11 cellular contexts compared by ENCODE assay signal in genomic region chr5:1498623-1499416, GRCh38. TPM values are rescaled to one million over a fixed set of nuclear protein-coding genes. Genes with fewer than 3 reads are reported as not detected.
DNase-seq lines count a peak whose midpoint lies in the region; ATAC-seq and TF ChIP-seq lines count a peak whose summit lies in the region.
"Had no signal": no experiment of that assay in that cellular context is flagged by ENCODE, and none has a peak within 500 bp of the region (broad histone marks: within the 10 kb centered on the region; RNA-seq: fewer than 3 reads in every experiment).

No MANE protein-coding gene starts in this region.

- no peak overlapping the region for H3K4me2 ChIP-seq in PC-9

- peaks cover 26% of the 10 kb centered on the region for H3F3A ChIP-seq in PC-9 (ENCODE audit: insufficient read depth, low read depth)

- H3K9me3 ChIP-seq in PC-9 (ENCODE audit: insufficient read depth, low read depth) (no peaks in the 10 kb centered on the region), MG63 (no peaks in the 10 kb centered on the region)

- H3K36me3 ChIP-seq in PC-9 (ENCODE audit: low read depth), result no peaks in the 10 kb centered on the region
- H3K36me3 ChIP-seq in MG63, result peaks cover 96% of the 10 kb centered on the region

- H3K27me3 ChIP-seq in PC-9 (ENCODE audit: insufficient read depth, low read depth), result no peaks in the 10 kb centered on the region
- no peaks in the 10 kb centered on the region for H3K27me3 ChIP-seq in MG63
- H3K27me3 ChIP-seq: brain microvascular endothelial cell had no signal

- POLR2A ChIA-PET in PC-9 (lab: Charles Lee; ENCODE audit: unreplicated experiment), result no interaction called here

- ATAC-seq in GM18520 (IDR thresholded peaks at IDR 0.05; ENCODE audit: unreplicated experiment), result peak; percentile 27
- ATAC-seq in GM21528 (IDR thresholded peaks at IDR 0.05; ENCODE audit: low FRiP score, unreplicated experiment), result peak; percentile 32
- peak; percentile 40 for ATAC-seq in HG03196 (IDR thresholded peaks at IDR 0.05; ENCODE audit: unreplicated experiment)
- ATAC-seq in SK-N-SH treated with all-trans-retinoic acid at 6 μM for 48 hours, result no peak

- peaks cover 20% of the 10 kb centered on the region for H3K79me2 ChIP-seq in PC-9 (ENCODE audit: low read depth)

- H4K20me1 ChIP-seq in PC-9 (ENCODE audit: insufficient read depth), result peaks cover 75% of the 10 kb centered on the region

- DNase-seq in immature natural killer cell (peak in 2 of 3 donors; percentile 48 to 52), PC-9 (no peak), KBM-7 (no peak), MG63 (no peak)
- DNase-seq: brain microvascular endothelial cell; foreskin fibroblast; NK-92 treated with Interleukin-12 subunit alpha and Interleukin-12 subunit beta, amount 100 ng/mL, for 24 hours had no signal

- CTCF ChIA-PET in PC-9 (lab: Charles Lee), result no interaction called here

- intact Hi-C loops in PC-9 (cut with micrococcal nuclease; ENCODE audit: unreplicated experiment), result no loop called here

- no peak for TF ChIP-seq CTCF in PC-9 (conservative IDR thresholded peaks at IDR 0.05)

- no peaks in the 10 kb centered on the region for H3K4me1 ChIP-seq in PC-9 (replicated peaks; ENCODE audit: insufficient read depth)

- in situ Hi-C loops in KBM-7 (cut with MboI; ENCODE audit: low pct_unique_long_range_greater_than_20kb, low sequenced_read_pairs), result no loop called here

- no TSS peak for BruUV-seq in PC-9 (replicated peaks; lab: Mats Ljungman, UMichigan)

- H3K27ac Mint-ChIP-seq in immature natural killer cell, result peak overlapping the region; percentile 83 to 100 (median 96)

- H2AFZ ChIP-seq in PC-9, result no peak overlapping the region

- H3K36me3 Mint-ChIP-seq in immature natural killer cell, result peaks cover 7 to 39% (median 18%) of the 10 kb centered on the region in 3 donors

- H3K27ac ChIP-seq in PC-9, result no peak overlapping the region
- H3K27ac ChIP-seq: brain microvascular endothelial cell had no signal

- H3K9me2 ChIP-seq in PC-9 (ENCODE audit: insufficient read depth), result no peaks in the 10 kb centered on the region

- peaks cover 37 to 52% (median 48%) of the 10 kb centered on the region in 3 donors for H3K27me3 Mint-ChIP-seq in immature natural killer cell (ENCODE audit: low read depth in 3 of 3)

- H3K4me3 Mint-ChIP-seq in immature natural killer cell, result peak overlapping the region; percentile 0 to 72 (median 27)

- H3K4me1 Mint-ChIP-seq in immature natural killer cell, result peaks cover 96 to 98% of the 10 kb centered on the region in 2 donors

- no peak overlapping the region for H3K4me3 ChIP-seq in PC-9
- no peak overlapping the region for H3K4me3 ChIP-seq in MG63

- H3K9me3 Mint-ChIP-seq in immature natural killer cell, result peaks cover 0 to 3% (median 0%) of the 10 kb centered on the region in 6 donors

TF ChIP-seq in SK-N-SH treated with all-trans-retinoic acid at 6 μM for 48 hours, 23 proteins besides CTCF, POLR2A, EP300 and RAD21:
- TF ChIP-seq ESRRG (CRISPR knock-in tag; IDR thresholded peaks at IDR 0.05) (no peak), TCF4 (CRISPR knock-in tag; IDR thresholded peaks at IDR 0.05; ENCODE audit: borderline replicate concordance) (no peak), ARNTL (CRISPR knock-in tag; IDR thresholded peaks at IDR 0.05; ENCODE audit: borderline replicate concordance, low read depth) (no peak), SNAI2 (CRISPR knock-in tag; IDR thresholded peaks at IDR 0.05) (no peak), ZFP30 (CRISPR knock-in tag; IDR thresholded peaks at IDR 0.05) (no peak), BACH2 (CRISPR knock-in tag; IDR thresholded peaks at IDR 0.05; ENCODE audit: borderline replicate concordance) (no peak), ISL1 (CRISPR knock-in tag; IDR thresholded peaks at IDR 0.05) (no peak), ZNF8 (CRISPR knock-in tag; IDR thresholded peaks at IDR 0.05) (no peak), ZC3H10 (CRISPR knock-in tag; IDR thresholded peaks at IDR 0.05) (no peak)
- TF ChIP-seq, protein P1, sequence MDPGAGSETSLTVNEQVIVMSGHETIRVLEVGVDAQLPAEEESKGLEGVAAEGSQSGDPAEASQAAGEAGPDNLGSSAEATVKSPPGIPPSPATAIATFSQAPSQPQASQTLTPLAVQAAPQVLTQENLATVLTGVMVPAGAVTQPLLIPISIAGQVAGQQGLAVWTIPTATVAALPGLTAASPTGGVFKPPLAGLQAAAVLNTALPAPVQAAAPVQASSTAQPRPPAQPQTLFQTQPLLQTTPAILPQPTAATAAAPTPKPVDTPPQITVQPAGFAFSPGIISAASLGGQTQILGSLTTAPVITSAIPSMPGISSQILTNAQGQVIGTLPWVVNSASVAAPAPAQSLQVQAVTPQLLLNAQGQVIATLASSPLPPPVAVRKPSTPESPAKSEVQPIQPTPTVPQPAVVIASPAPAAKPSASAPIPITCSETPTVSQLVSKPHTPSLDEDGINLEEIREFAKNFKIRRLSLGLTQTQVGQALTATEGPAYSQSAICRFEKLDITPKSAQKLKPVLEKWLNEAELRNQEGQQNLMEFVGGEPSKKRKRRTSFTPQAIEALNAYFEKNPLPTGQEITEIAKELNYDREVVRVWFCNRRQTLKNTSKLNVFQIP (CRISPR knock-in tag; IDR thresholded peaks at IDR 0.05; ENCODE audit: borderline replicate concordance, low read depth), result no peak
- TF ChIP-seq, protein P2, sequence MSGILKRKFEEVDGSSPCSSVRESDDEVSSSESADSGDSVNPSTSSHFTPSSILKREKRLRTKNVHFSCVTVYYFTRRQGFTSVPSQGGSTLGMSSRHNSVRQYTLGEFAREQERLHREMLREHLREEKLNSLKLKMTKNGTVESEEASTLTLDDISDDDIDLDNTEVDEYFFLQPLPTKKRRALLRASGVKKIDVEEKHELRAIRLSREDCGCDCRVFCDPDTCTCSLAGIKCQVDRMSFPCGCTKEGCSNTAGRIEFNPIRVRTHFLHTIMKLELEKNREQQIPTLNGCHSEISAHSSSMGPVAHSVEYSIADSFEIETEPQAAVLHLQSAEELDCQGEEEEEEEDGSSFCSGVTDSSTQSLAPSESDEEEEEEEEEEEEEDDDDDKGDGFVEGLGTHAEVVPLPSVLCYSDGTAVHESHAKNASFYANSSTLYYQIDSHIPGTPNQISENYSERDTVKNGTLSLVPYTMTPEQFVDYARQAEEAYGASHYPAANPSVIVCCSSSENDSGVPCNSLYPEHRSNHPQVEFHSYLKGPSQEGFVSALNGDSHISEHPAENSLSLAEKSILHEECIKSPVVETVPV (CRISPR knock-in tag; IDR thresholded peaks at IDR 0.05), result no peak
TF ChIP-seq in SK-N-SH treated with all-trans-retinoic acid at 6 μM for 48 hours: peak in this region for 0.

RNA-seq across cellular contexts. Expression of gene LPCAT1, which starts 24.9 kb away (rescaled TPM):
- polyA plus RNA-seq in immature natural killer cell, result 100 to 1,000 TPM; 107 to 255 (median 144) TPM
- total RNA-seq in PC-9 (2021), result 90.6 and 96.1 TPM in 2 replicates
- 130 and 166 TPM in 2 replicates for total RNA-seq in MG63 (2014; rRNA removed; shearing (Covaris generic); ENCODE audit: low replicate concordance)

RNA-seq across cellular contexts. Expression of gene SLC6A3, which starts 53.6 kb away (rescaled TPM):
- not detected for polyA plus RNA-seq in immature natural killer cell
- total RNA-seq in PC-9 (2021), result not detected in 2 replicates
- not detected in 2 replicates for total RNA-seq in MG63 (2014; rRNA removed; shearing (Covaris generic); ENCODE audit: low replicate concordance)

Comparison
In these comparisons a context has a peak if more than half of its experiments do, and no peak if none do; other contexts are left out.
1. DNase-seq: peak in immature natural killer cell (2 of 3); none in PC-9 (0 of 2), KBM-7 (single experiment) and MG63 (single experiment).